ENCODE assay signal across 8 cellular contexts in genomic region chr7:139855498-139856270, GRCh38. TPM values are rescaled to one million over a fixed set of nuclear protein-coding genes. Genes with fewer than 3 reads are reported as not detected.
DNase-seq lines count a peak whose midpoint lies in the region; ATAC-seq and TF ChIP-seq lines count a peak whose summit lies in the region.

No MANE protein-coding gene starts in this region.

- H3K9me3 ChIP-seq in left lung, result no peaks in the 10 kb centered on the region

- intact Hi-C loops in left lung (cut with DNase I), result no loop called here

- H3K4me1 ChIP-seq in left lung (peaks cover 18 to 80% of the 10 kb centered on the region in 2 donors), foreskin keratinocyte (no peaks in the 10 kb centered on the region)

- TF ChIP-seq CTCF in left lung (IDR thresholded peaks at IDR 0.05) (no peak), foreskin keratinocyte (conservative IDR thresholded peaks at IDR 0.05) (no peak)

- H3K27ac Mint-ChIP-seq in T-helper 2 cell treated with Interferon-gamma antibody and Interleukin-4, amounts not matched to agents 5 μg/mL and 100 μg/mL, for 36 hours, result peak overlapping the region; percentile 32

- H3K27me3 ChIP-seq in left lung (no peaks in the 10 kb centered on the region), foreskin keratinocyte (peaks cover 11% of the 10 kb centered on the region)

- ATAC-seq in HG03039 (IDR thresholded peaks at IDR 0.05; ENCODE audit: unreplicated experiment) (peak; percentile 83), left lung (peak; percentile 79), foreskin keratinocyte (no peak)

- no peaks in the 10 kb centered on the region for H3K27me3 Mint-ChIP-seq in T-helper 2 cell treated with Interferon-gamma antibody and Interleukin-4, amounts not matched to agents 5 μg/mL and 100 μg/mL, for 36 hours (ENCODE audit: low read depth)

- H3K4me1 Mint-ChIP-seq in T-helper 2 cell treated with Interferon-gamma antibody and Interleukin-4, amounts not matched to agents 5 μg/mL and 100 μg/mL, for 36 hours (ENCODE audit: low read depth), result peaks cover 13% of the 10 kb centered on the region

- H3K4me3 ChIP-seq in left lung, result no peak overlapping the region

- H3K36me3 ChIP-seq in left lung, result no peaks in the 10 kb centered on the region

- H3K4me3 Mint-ChIP-seq in T-helper 2 cell treated with Interferon-gamma antibody and Interleukin-4, amounts not matched to agents 5 μg/mL and 100 μg/mL, for 36 hours, result no peak overlapping the region

- DNase-seq in GM19238 (ENCODE audit: insufficient read length, low spot score), result peak; percentile 21
- DNase-seq in T-helper 2 cell treated with Interferon-gamma antibody and Interleukin-4, amounts not matched to agents 5 μg/mL and 100 μg/mL, for 36 hours (ENCODE audit: low spot score), result no peak
- DNase-seq in left lung, result peak in 1 of 2 donors; percentile 54
- DNase-seq in NCI-H748 (lab: John Stamatoyannopoulos, UW; ENCODE audit: unreplicated experiment), result no peak
- no peak for DNase-seq in foreskin keratinocyte
- DNase-seq in NK-92 treated with Interleukin-12 subunit alpha and Interleukin-12 subunit beta, amount 100 ng/mL, for 24 hours (lab: John Stamatoyannopoulos, UW), result no peak
- DNase-seq in effector CD4-positive, alpha-beta T cell, result no peak

- H3K27ac ChIP-seq in left lung (peak overlapping the region; percentile 35 to 86), foreskin keratinocyte (no peak overlapping the region)

- H3K36me3 Mint-ChIP-seq in T-helper 2 cell treated with Interferon-gamma antibody and Interleukin-4, amounts not matched to agents 5 μg/mL and 100 μg/mL, for 36 hours (ENCODE audit: low read depth), result no peaks in the 10 kb centered on the region

- H3K9me3 Mint-ChIP-seq in T-helper 2 cell treated with Interferon-gamma antibody and Interleukin-4, amounts not matched to agents 5 μg/mL and 100 μg/mL, for 36 hours, result no peaks in the 10 kb centered on the region

RNA-seq across cellular contexts. Expression of gene TBXAS1, which starts 26.6 kb away (rescaled TPM):
- total RNA-seq in left lung, result 100 to 1,000 TPM in 1 of 2 donors, 10 to 100 TPM in 1; 38.4 to 103 TPM
- total RNA-seq in foreskin keratinocyte, result 2.1 TPM in 2 replicates
- 1.3 and 2.8 TPM in 2 replicates for polyA plus RNA-seq in foreskin keratinocyte

Comparison
In these comparisons a context has a peak if more than half of its experiments do, and no peak if none do; other contexts are left out.
1. RNA of gene TBXAS1, which starts 26.6 kb away (total RNA-seq): 38.4 to 103 TPM in left lung; 2.1 TPM in foreskin keratinocyte; every median in the first group is over 10 times any median in the second.